1 cellular context compared by ENCODE assay signal in the genomic region with DNA sequence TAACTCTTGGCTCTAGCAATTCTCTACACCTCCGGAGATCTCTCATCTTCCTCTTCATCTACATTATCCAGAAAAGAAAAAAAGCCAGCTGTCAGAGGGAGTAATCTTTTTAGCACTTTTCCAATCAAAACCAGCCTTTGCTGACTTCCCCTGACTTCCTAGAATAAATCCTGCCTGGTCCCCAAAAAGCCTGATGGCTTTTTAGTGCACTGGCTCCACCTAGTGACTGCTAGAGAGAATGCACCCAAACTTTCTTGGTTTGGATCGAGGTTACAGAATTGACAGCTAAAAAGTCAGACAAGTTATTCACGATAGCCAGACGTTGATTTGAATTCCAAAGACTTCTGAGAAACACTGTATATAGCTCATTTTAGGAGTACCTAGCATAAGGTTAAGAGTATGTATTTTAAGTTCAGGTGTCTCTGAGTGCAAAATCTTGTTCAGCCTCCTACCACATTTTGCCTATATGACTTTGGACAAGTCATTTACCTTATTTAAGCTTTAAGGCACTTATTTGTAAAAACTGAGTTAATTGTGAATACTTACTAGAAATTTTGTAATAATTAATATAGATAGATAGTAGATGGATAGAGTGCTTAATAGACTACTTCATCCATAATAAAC.
TF ChIP-seq lines count a peak whose summit lies in the region.

No MANE protein-coding gene starts in this region.

TF ChIP-seq in WTC11, 78 proteins besides CTCF, POLR2A, EP300 and RAD21 (continued from another document):
- TF ChIP-seq NFE2L1 (CRISPR knock-in tag; IDR thresholded peaks at IDR 0.05) (no peak), RELA (CRISPR knock-in tag; IDR thresholded peaks at IDR 0.05; ENCODE audit: borderline replicate concordance) (no peak), CREM (CRISPR knock-in tag; IDR thresholded peaks at IDR 0.05) (no peak), RORB (CRISPR knock-in tag; IDR thresholded peaks at IDR 0.05) (no peak), GTF2I (CRISPR knock-in tag; conservative IDR thresholded peaks at IDR 0.05) (no peak), ZNF232 (CRISPR knock-in tag; IDR thresholded peaks at IDR 0.05) (no peak)
- TF ChIP-seq, protein P1, sequence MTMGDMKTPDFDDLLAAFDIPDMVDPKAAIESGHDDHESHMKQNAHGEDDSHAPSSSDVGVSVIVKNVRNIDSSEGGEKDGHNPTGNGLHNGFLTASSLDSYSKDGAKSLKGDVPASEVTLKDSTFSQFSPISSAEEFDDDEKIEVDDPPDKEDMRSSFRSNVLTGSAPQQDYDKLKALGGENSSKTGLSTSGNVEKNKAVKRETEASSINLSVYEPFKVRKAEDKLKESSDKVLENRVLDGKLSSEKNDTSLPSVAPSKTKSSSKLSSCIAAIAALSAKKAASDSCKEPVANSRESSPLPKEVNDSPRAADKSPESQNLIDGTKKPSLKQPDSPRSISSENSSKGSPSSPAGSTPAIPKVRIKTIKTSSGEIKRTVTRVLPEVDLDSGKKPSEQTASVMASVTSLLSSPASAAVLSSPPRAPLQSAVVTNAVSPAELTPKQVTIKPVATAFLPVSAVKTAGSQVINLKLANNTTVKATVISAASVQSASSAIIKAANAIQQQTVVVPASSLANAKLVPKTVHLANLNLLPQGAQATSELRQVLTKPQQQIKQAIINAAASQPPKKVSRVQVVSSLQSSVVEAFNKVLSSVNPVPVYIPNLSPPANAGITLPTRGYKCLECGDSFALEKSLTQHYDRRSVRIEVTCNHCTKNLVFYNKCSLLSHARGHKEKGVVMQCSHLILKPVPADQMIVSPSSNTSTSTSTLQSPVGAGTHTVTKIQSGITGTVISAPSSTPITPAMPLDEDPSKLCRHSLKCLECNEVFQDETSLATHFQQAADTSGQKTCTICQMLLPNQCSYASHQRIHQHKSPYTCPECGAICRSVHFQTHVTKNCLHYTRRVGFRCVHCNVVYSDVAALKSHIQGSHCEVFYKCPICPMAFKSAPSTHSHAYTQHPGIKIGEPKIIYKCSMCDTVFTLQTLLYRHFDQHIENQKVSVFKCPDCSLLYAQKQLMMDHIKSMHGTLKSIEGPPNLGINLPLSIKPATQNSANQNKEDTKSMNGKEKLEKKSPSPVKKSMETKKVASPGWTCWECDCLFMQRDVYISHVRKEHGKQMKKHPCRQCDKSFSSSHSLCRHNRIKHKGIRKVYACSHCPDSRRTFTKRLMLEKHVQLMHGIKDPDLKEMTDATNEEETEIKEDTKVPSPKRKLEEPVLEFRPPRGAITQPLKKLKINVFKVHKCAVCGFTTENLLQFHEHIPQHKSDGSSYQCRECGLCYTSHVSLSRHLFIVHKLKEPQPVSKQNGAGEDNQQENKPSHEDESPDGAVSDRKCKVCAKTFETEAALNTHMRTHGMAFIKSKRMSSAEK (CRISPR knock-in tag; IDR thresholded peaks at IDR 0.05; ENCODE audit: borderline replicate concordance) = no peak
- TF ChIP-seq, protein P2, sequence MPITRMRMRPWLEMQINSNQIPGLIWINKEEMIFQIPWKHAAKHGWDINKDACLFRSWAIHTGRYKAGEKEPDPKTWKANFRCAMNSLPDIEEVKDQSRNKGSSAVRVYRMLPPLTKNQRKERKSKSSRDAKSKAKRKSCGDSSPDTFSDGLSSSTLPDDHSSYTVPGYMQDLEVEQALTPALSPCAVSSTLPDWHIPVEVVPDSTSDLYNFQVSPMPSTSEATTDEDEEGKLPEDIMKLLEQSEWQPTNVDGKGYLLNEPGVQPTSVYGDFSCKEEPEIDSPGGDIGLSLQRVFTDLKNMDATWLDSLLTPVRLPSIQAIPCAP (CRISPR knock-in tag; IDR thresholded peaks at IDR 0.05) = no peak
- TF ChIP-seq, protein P3, sequence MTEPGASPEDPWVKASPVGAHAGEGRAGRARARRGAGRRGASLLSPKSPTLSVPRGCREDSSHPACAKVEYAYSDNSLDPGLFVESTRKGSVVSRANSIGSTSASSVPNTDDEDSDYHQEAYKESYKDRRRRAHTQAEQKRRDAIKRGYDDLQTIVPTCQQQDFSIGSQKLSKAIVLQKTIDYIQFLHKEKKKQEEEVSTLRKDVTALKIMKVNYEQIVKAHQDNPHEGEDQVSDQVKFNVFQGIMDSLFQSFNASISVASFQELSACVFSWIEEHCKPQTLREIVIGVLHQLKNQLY (CRISPR knock-in tag; IDR thresholded peaks at IDR 0.05) = no peak
TF ChIP-seq in WTC11: peak in this region for 0.
